Comparison of ENCODE assay signal across 12 cellular contexts in genomic region chr3:24145481-24145880, GRCh38.
DNase-seq lines count a peak whose midpoint lies in the region; ATAC-seq, FAIRE-seq and TF ChIP-seq lines count a peak whose summit lies in the region.
"Had no signal": no experiment of that assay in that cellular context is flagged by ENCODE, and none has a peak within 500 bp of the region (broad histone marks: within the 10 kb centered on the region; RNA-seq: fewer than 3 reads in every experiment).

No MANE protein-coding gene starts in this region.

- H3K9me3 ChIP-seq in keratinocyte (ENCODE audit: control insufficient read depth, low read depth, low read length): no peaks in the 10 kb centered on the region
- H3K9me3 ChIP-seq in suprapubic skin: no peaks in the 10 kb centered on the region

- H3K9me1 ChIP-seq in keratinocyte (ENCODE audit: control insufficient read depth, extremely low read depth, insufficient read depth, low read length): no peaks in the 10 kb centered on the region

- H4K20me1 ChIP-seq in keratinocyte (ENCODE audit: control insufficient read depth, extremely low read depth, insufficient read depth, low read length): no peaks in the 10 kb centered on the region

- H3K27me3 ChIP-seq in keratinocyte (ENCODE audit: control insufficient read depth, extremely low read depth, insufficient read depth, low read length) (no peaks in the 10 kb centered on the region), suprapubic skin (no peaks in the 10 kb centered on the region)

- DNase-seq in HS-27A (ENCODE audit: low read depth) (peak; percentile 43), amniotic epithelial cell (ENCODE audit: low read depth) (peak; percentile 46), keratinocyte (ENCODE audit: low read depth, low spot score) (no peak), suprapubic skin (ENCODE audit: low spot score in 2 of 2) (no peak), HTR-8/SVneo (ENCODE audit: insufficient read length, low spot score) (no peak)
- no peak for DNase-seq in activated naive CD4-positive, alpha-beta T cell treated with anti-CD3 and anti-CD28 coated beads, Interleukin-2, amount 50 U/mL, for 16 hours
- DNase-seq in stimulated activated naive CD8-positive, alpha-beta T cell treated with anti-CD3 and anti-CD28 coated beads, Interleukin-15, Interleukin-2, amounts not matched to agents 100 U/mL and 50 U/mL, for 24 hours: no peak
- DNase-seq: activated CD4-positive, alpha-beta T cell treated with anti-CD3 and anti-CD28 coated beads, Interleukin-2, amount 10 ng/mL, durations not matched to agents 24 days and 14 days; NCI-H446 treated with DMSO at 0.1 percent for 48 hours; stimulated activated naive CD8-positive, alpha-beta T cell treated with anti-CD3 and anti-CD28 coated beads, Interleukin-15, amount 100 ng/mL, for 72 hours had no signal

- no peak overlapping the region for H2AFZ ChIP-seq in keratinocyte (ENCODE audit: control insufficient read depth, low read length)

- H3K9ac ChIP-seq in keratinocyte (ENCODE audit: control insufficient read depth, extremely low read depth, insufficient read depth, low read length): no peak overlapping the region

- no peak for TF ChIP-seq CTCF in keratinocyte (optimal IDR thresholded peaks at IDR 0.05 in 1 of 3, IDR thresholded peaks at IDR 0.05 in 1 of 3, conservative IDR thresholded peaks at IDR 0.05 in 1 of 3; ENCODE audit: extremely low read depth in 1 of 3, insufficient read depth in 2 of 3, low read length in 3 of 3)
- no peak for TF ChIP-seq CTCF in suprapubic skin (IDR thresholded peaks at IDR 0.05)

- dilution Hi-C loops in keratinocyte (cut with MboI; ENCODE audit: extremely low pct_ligation_motif_present, low sequenced_read_pairs): no loop called here

- peaks cover 14% of the 10 kb centered on the region for H3K4me1 ChIP-seq in keratinocyte (ENCODE audit: control insufficient read depth, extremely low read depth, insufficient read depth, low read length)
- peaks cover 6% of the 10 kb centered on the region for H3K4me1 ChIP-seq in suprapubic skin

- FAIRE-seq in keratinocyte (lab: Jason Lieb, UNC) (no peak), HTR-8/SVneo (lab: Jason Lieb, UNC) (no peak)

- no peaks in the 10 kb centered on the region for H3K79me2 ChIP-seq in keratinocyte (ENCODE audit: control insufficient read depth, insufficient read depth, low read length)

- H3K4me2 ChIP-seq in keratinocyte (ENCODE audit: control insufficient read depth, extremely low read depth, insufficient read depth, low read depth, low read length): peak overlapping the region; percentile 77

- TF ChIP-seq EP300 in suprapubic skin (IDR thresholded peaks at IDR 0.05): no peak

- peak overlapping the region; percentile 50 for H3K27ac ChIP-seq in keratinocyte (ENCODE audit: control insufficient read depth, insufficient read depth, low read length)
- peak overlapping the region; percentile 34 for H3K27ac ChIP-seq in suprapubic skin

- no peak for TF ChIP-seq POLR2A in suprapubic skin (IDR thresholded peaks at IDR 0.05)

- no peak for ATAC-seq in GM21717 (IDR thresholded peaks at IDR 0.05; ENCODE audit: unreplicated experiment)
- no peak for ATAC-seq in stimulated activated naive CD8-positive, alpha-beta T cell treated with anti-CD3 and anti-CD28 coated beads, Interleukin-15, Interleukin-2, amounts not matched to agents 100 U/mL and 50 U/mL, for 24 hours
- ATAC-seq: Panc1; stimulated activated naive CD8-positive, alpha-beta T cell treated with anti-CD3 and anti-CD28 coated beads, Interleukin-15, amount 100 ng/mL, for 72 hours had no signal

- H3K4me3 ChIP-seq in keratinocyte (ENCODE audit: control insufficient read depth in 2 of 3, extremely low read depth in 1 of 3, insufficient read depth in 2 of 3, low read depth in 1 of 3, low read length in 3 of 3) (no peak overlapping the region), suprapubic skin (no peak overlapping the region)

- no peaks in the 10 kb centered on the region for H3K36me3 ChIP-seq in keratinocyte (ENCODE audit: control insufficient read depth in 2 of 2, extremely low read depth in 1 of 2, insufficient read depth in 2 of 2, low read length in 2 of 2)
- H3K36me3 ChIP-seq in suprapubic skin: peaks cover 13% of the 10 kb centered on the region

Comparison
In these comparisons a context has a peak if more than half of its experiments do, and no peak if none do; other contexts are left out.
1. DNase-seq: peak in HS-27A (single experiment) and amniotic epithelial cell (single experiment); none in keratinocyte (single experiment), suprapubic skin (0 of 2), activated naive CD4-positive, alpha-beta T cell treated with anti-CD3 and anti-CD28 coated beads, Interleukin-2, amount 50 U/mL, for 16 hours (single experiment), HTR-8/SVneo (single experiment) and stimulated activated naive CD8-positive, alpha-beta T cell treated with anti-CD3 and anti-CD28 coated beads, Interleukin-15, Interleukin-2, amounts not matched to agents 100 U/mL and 50 U/mL, for 24 hours (single experiment).